Comparison of ENCODE assay signal across 14 cellular contexts in the genomic region with DNA sequence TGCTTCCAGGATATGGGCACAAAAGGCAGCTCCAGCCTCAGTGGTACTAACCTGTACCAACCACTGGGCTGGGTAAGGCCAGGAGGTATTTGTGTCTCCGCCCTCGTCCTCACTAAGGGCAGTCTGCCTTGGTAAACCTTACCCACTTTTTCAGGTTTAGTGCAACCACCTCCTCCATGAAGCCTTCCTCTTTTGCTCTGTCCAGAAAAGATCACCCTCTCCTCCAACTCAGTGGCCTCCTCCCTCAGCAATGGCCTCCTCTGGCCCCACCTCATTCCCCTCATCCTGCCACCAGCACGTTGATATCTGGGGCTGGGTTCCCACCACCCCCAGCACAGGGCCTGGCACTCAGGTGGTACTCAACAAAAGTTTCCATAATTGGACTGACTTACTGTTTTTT.
DNase-seq lines count a peak whose midpoint lies in the region; TF ChIP-seq lines count a peak whose summit lies in the region.
"Had no signal": no experiment of that assay in that cellular context is flagged by ENCODE, and none has a peak within 500 bp of the region (broad histone marks: within the 10 kb centered on the region; RNA-seq: fewer than 3 reads in every experiment).

No MANE protein-coding gene starts in this region.

- intact Hi-C loops in sigmoid colon (cut with DNase I) (no loop called here), Caco-2 (cut with micrococcal nuclease; ENCODE audit: unreplicated experiment) (no loop called here)

- H3K27me3 ChIP-seq in WERI-Rb-1 (ENCODE audit: insufficient read depth, low read depth, severe bottlenecking): no peaks in the 10 kb centered on the region
- H3K27me3 ChIP-seq in sigmoid colon: peaks cover 0 to 11% (median 0%) of the 10 kb centered on the region in 3 donors
- no peaks in the 10 kb centered on the region for H3K27me3 ChIP-seq in Caco-2 (replicated peaks; ENCODE audit: control insufficient read depth, insufficient read depth, low read length)
- H3K27me3 ChIP-seq: BE2C had no signal

- H3K36me3 Mint-ChIP-seq in IgD-negative memory B cell: no peaks in the 10 kb centered on the region
- H3K36me3 Mint-ChIP-seq in Caco-2 (ENCODE audit: insufficient read depth, unreplicated experiment): no peaks in the 10 kb centered on the region
- H3K36me3 Mint-ChIP-seq: CD4-positive, alpha-beta memory T cell had no signal

- H3K36me3 ChIP-seq in WERI-Rb-1 (peaks cover 68% of the 10 kb centered on the region), sigmoid colon (no peaks in the 10 kb centered on the region), Caco-2 (ENCODE audit: control insufficient read depth, insufficient read depth, low read length) (no peaks in the 10 kb centered on the region)
- H3K36me3 ChIP-seq: BE2C had no signal

- H3K9me3 Mint-ChIP-seq in IgD-negative memory B cell (no peaks in the 10 kb centered on the region), Caco-2 (ENCODE audit: unreplicated experiment) (no peaks in the 10 kb centered on the region)

- DNase-seq in WERI-Rb-1 (no peak), mesenteric fat pad (ENCODE audit: low spot score) (peak; percentile 20), sigmoid colon (peak; percentile 24), Caco-2 (no peak), coronary artery (ENCODE audit: low spot score) (no peak)
- no peak for DNase-seq in stimulated activated CD4-positive, alpha-beta T cell treated with anti-CD3 and anti-CD28 coated beads, Interleukin-4, amount 100 ng/mL, for 24 hours
- DNase-seq: BE2C; CD4-positive, alpha-beta memory T cell; COR-L47; DND-41; GDM1 had no signal

- TF ChIP-seq EP300 in sigmoid colon (IDR thresholded peaks at IDR 0.05): no peak

- H3K4me3 Mint-ChIP-seq in IgD-negative memory B cell (no peak overlapping the region), Caco-2 (ENCODE audit: unreplicated experiment) (no peak overlapping the region)
- H3K4me3 Mint-ChIP-seq: CD4-positive, alpha-beta memory T cell had no signal

- 59 to 74% methylated on average over 3 of the region's 3 CpGs for WGBS in sigmoid colon, 2 donors

- H3K27ac ChIP-seq in WERI-Rb-1 (peak overlapping the region; percentile 84; the same call in 1 of the 2 replicates), sigmoid colon (no peak overlapping the region), coronary artery (no peak overlapping the region)
- H3K27ac ChIP-seq: A549, C4-2B had no signal

- BruUV-seq in Caco-2 (replicated peaks; lab: Mats Ljungman, UMichigan): no TSS peak

- TF ChIP-seq POLR2A in sigmoid colon (IDR thresholded peaks at IDR 0.05): no peak

- H3K4me3 ChIP-seq in WERI-Rb-1 (ENCODE audit: low read depth, low read length) (no peak overlapping the region), sigmoid colon (no peak overlapping the region), Caco-2 (ENCODE audit: low read depth, low read length) (no peak overlapping the region), coronary artery (no peak overlapping the region)
- H3K4me3 ChIP-seq: A549 had no signal

- H3K4me1 Mint-ChIP-seq in IgD-negative memory B cell: peaks cover 0 to 1% (median 0%) of the 10 kb centered on the region in 3 donors
- no peaks in the 10 kb centered on the region for H3K4me1 Mint-ChIP-seq in Caco-2 (ENCODE audit: low read depth, unreplicated experiment)
- H3K4me1 Mint-ChIP-seq: CD4-positive, alpha-beta memory T cell had no signal

- H3K9me3 ChIP-seq in WERI-Rb-1 (ENCODE audit: severe bottlenecking) (no peaks in the 10 kb centered on the region), sigmoid colon (no peaks in the 10 kb centered on the region), Caco-2 (no peaks in the 10 kb centered on the region)
- H3K9me3 ChIP-seq: A549, BE2C had no signal

- TF ChIP-seq CTCF in WERI-Rb-1 (IDR thresholded peaks at IDR 0.05; ENCODE audit: low read depth, low read length) (no peak), sigmoid colon (IDR thresholded peaks at IDR 0.05) (no peak), Caco-2 (IDR thresholded peaks at IDR 0.05; ENCODE audit: insufficient read depth in 1 of 2, low read depth in 1 of 2, low read length in 1 of 2, severe bottlenecking in 1 of 2, unreplicated experiment in 1 of 2) (no peak), coronary artery (IDR thresholded peaks at IDR 0.05) (no peak)

- H3K27me3 Mint-ChIP-seq in IgD-negative memory B cell (peaks cover 11% of the 10 kb centered on the region), Caco-2 (ENCODE audit: insufficient read depth, unreplicated experiment) (peaks cover 12% of the 10 kb centered on the region)

- POLR2A ChIA-PET in Caco-2 (lab: Charles Lee): no interaction called here

- H3K4me1 ChIP-seq in sigmoid colon (no peaks in the 10 kb centered on the region), Caco-2 (no peaks in the 10 kb centered on the region)
- H3K4me1 ChIP-seq: A549 had no signal

- CTCF ChIA-PET in Caco-2 (lab: Charles Lee): no interaction called here

- peak overlapping the region in 2 of 3 donors; percentile 59 to 61 for H3K27ac Mint-ChIP-seq in IgD-negative memory B cell
- H3K27ac Mint-ChIP-seq in Caco-2 (ENCODE audit: unreplicated experiment): no peak overlapping the region

Comparison
In these comparisons a context has a peak if more than half of its experiments do, and no peak if none do; other contexts are left out.
1. DNase-seq: peak in mesenteric fat pad (single experiment) and sigmoid colon (single experiment); none in WERI-Rb-1 (single experiment), Caco-2 (0 of 2), stimulated activated CD4-positive, alpha-beta T cell treated with anti-CD3 and anti-CD28 coated beads, Interleukin-4, amount 100 ng/mL, for 24 hours (single experiment) and coronary artery (single experiment).